In the genomic region with DNA sequence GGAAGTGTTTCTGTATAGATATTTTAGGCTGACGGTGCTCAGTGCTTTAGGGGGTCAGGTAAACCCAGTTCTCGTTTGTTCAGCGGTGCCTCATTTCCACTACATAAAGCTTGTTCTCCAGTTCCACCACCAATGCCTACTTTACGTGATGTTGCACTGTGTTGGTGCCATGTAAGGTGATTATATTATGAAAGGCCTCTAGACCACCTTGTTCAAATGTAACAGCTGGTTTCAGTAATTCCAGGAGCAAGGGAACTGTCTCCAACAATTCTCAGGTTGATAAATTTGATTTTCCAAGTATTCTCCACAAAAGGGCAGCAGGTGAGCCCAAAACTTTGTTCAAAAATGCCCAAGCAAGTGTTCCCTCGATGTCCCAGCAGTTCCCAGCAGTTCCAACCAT, we compare ENCODE assay signal across 19 cellular contexts.
"Had no signal": no experiment of that assay in that cellular context is flagged by ENCODE, and none has a peak within 500 bp of the region (broad histone marks: within the 10 kb centered on the region; RNA-seq: fewer than 3 reads in every experiment).

No MANE protein-coding gene starts in this region.

- H3K9ac ChIP-seq: neural progenitor cell had no signal

- H3K27me3 Mint-ChIP-seq: stimulated activated naive CD8-positive, alpha-beta T cell treated with anti-CD3 and anti-CD28 coated beads, Interleukin-15, amount 100 ng/mL, for 72 hours had no signal

- H3K4me3 Mint-ChIP-seq: immature natural killer cell; mesothelial cell of epicardium; natural killer cell; nephron progenitor cell; neural progenitor cell; stimulated activated memory B cell treated with anti-CD40 and anti-IgM and Interleukin-4, amounts not matched to agents 10 μg/mL and 1 μg/mL and 100 μg/mL, for 72 hours; stimulated activated naive CD8-positive, alpha-beta T cell treated with anti-CD3 and anti-CD28 coated beads, Interleukin-15, amount 100 ng/mL, for 72 hours; type B pancreatic cell had no signal

- H3K27ac Mint-ChIP-seq: mesothelial cell of epicardium; natural killer cell; nephron progenitor cell; neural progenitor cell; progenitor cell of endocrine pancreas; stimulated activated memory B cell treated with anti-CD40 and anti-IgM and Interleukin-4, amounts not matched to agents 10 μg/mL and 1 μg/mL and 100 μg/mL, for 72 hours; stimulated activated naive CD8-positive, alpha-beta T cell treated with anti-CD3 and anti-CD28 coated beads, Interleukin-15, amount 100 ng/mL, for 72 hours had no signal

- H3K27me3 ChIP-seq: ovary, right atrium auricular region, right lobe of liver, uterus had no signal

- H3K9me3 ChIP-seq: left ventricle myocardium inferior, neutrophil, ovary, right atrium auricular region, right lobe of liver, tibial nerve, uterus had no signal

- H3K36me3 ChIP-seq: left ventricle myocardium inferior, neural progenitor cell, neutrophil, ovary, right atrium auricular region, right lobe of liver, tibial nerve, uterus had no signal

- H3K4me3 ChIP-seq: left ventricle myocardium inferior, lung, neural progenitor cell, ovary, right atrium auricular region, right lobe of liver, smooth muscle cell, tibial nerve, uterus had no signal

- H3K9me3 Mint-ChIP-seq: immature natural killer cell; mesothelial cell of epicardium; naive B cell; natural killer cell; nephron progenitor cell; neural progenitor cell; stimulated activated memory B cell treated with anti-CD40 and anti-IgM and Interleukin-4, amounts not matched to agents 10 μg/mL and 1 μg/mL and 100 μg/mL, for 72 hours; stimulated activated naive CD8-positive, alpha-beta T cell treated with anti-CD3 and anti-CD28 coated beads, Interleukin-15, amount 100 ng/mL, for 72 hours; type B pancreatic cell had no signal

- H2AFZ ChIP-seq: neural progenitor cell had no signal

- H3K27ac ChIP-seq: left ventricle myocardium inferior, neural progenitor cell, neutrophil, ovary, right atrium auricular region, right lobe of liver, tibial nerve, uterus had no signal

- H3K36me3 Mint-ChIP-seq: immature natural killer cell; mesothelial cell of epicardium; naive B cell; natural killer cell; neural progenitor cell; stimulated activated memory B cell treated with anti-CD40 and anti-IgM and Interleukin-4, amounts not matched to agents 10 μg/mL and 1 μg/mL and 100 μg/mL, for 72 hours; type B pancreatic cell had no signal

- H3K4me1 Mint-ChIP-seq: immature natural killer cell, mesothelial cell of epicardium had no signal

- H3K4me2 ChIP-seq: neural progenitor cell, smooth muscle cell had no signal

- H3K4me1 ChIP-seq: right atrium auricular region, right lobe of liver, uterus had no signal
